Comparison of ENCODE assay signal across 1 cellular context in the genomic region with DNA sequence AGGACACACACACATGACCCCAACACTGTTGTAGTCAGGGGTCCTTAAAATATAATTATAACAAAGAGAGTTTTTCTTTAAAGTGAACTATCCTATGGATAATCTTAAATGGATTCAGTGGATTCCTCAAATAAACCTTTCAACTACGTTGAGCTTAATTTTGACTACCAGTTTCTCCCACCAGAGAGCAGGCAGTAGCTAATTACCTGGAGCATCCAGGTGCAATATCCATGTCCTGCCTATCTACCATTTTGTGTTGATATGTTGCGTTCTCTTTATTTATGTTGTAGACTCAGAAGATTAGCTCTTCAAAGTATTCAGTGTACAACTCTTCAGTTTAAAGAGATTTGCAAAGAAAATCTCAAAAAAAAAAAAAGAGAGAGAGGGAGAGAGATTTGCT.
TF ChIP-seq lines count a peak whose summit lies in the region.

No MANE protein-coding gene starts in this region.

TF ChIP-seq in H1, 55 proteins besides CTCF, POLR2A, EP300 and RAD21 (continued from another document):
- TF ChIP-seq, protein P1, sequence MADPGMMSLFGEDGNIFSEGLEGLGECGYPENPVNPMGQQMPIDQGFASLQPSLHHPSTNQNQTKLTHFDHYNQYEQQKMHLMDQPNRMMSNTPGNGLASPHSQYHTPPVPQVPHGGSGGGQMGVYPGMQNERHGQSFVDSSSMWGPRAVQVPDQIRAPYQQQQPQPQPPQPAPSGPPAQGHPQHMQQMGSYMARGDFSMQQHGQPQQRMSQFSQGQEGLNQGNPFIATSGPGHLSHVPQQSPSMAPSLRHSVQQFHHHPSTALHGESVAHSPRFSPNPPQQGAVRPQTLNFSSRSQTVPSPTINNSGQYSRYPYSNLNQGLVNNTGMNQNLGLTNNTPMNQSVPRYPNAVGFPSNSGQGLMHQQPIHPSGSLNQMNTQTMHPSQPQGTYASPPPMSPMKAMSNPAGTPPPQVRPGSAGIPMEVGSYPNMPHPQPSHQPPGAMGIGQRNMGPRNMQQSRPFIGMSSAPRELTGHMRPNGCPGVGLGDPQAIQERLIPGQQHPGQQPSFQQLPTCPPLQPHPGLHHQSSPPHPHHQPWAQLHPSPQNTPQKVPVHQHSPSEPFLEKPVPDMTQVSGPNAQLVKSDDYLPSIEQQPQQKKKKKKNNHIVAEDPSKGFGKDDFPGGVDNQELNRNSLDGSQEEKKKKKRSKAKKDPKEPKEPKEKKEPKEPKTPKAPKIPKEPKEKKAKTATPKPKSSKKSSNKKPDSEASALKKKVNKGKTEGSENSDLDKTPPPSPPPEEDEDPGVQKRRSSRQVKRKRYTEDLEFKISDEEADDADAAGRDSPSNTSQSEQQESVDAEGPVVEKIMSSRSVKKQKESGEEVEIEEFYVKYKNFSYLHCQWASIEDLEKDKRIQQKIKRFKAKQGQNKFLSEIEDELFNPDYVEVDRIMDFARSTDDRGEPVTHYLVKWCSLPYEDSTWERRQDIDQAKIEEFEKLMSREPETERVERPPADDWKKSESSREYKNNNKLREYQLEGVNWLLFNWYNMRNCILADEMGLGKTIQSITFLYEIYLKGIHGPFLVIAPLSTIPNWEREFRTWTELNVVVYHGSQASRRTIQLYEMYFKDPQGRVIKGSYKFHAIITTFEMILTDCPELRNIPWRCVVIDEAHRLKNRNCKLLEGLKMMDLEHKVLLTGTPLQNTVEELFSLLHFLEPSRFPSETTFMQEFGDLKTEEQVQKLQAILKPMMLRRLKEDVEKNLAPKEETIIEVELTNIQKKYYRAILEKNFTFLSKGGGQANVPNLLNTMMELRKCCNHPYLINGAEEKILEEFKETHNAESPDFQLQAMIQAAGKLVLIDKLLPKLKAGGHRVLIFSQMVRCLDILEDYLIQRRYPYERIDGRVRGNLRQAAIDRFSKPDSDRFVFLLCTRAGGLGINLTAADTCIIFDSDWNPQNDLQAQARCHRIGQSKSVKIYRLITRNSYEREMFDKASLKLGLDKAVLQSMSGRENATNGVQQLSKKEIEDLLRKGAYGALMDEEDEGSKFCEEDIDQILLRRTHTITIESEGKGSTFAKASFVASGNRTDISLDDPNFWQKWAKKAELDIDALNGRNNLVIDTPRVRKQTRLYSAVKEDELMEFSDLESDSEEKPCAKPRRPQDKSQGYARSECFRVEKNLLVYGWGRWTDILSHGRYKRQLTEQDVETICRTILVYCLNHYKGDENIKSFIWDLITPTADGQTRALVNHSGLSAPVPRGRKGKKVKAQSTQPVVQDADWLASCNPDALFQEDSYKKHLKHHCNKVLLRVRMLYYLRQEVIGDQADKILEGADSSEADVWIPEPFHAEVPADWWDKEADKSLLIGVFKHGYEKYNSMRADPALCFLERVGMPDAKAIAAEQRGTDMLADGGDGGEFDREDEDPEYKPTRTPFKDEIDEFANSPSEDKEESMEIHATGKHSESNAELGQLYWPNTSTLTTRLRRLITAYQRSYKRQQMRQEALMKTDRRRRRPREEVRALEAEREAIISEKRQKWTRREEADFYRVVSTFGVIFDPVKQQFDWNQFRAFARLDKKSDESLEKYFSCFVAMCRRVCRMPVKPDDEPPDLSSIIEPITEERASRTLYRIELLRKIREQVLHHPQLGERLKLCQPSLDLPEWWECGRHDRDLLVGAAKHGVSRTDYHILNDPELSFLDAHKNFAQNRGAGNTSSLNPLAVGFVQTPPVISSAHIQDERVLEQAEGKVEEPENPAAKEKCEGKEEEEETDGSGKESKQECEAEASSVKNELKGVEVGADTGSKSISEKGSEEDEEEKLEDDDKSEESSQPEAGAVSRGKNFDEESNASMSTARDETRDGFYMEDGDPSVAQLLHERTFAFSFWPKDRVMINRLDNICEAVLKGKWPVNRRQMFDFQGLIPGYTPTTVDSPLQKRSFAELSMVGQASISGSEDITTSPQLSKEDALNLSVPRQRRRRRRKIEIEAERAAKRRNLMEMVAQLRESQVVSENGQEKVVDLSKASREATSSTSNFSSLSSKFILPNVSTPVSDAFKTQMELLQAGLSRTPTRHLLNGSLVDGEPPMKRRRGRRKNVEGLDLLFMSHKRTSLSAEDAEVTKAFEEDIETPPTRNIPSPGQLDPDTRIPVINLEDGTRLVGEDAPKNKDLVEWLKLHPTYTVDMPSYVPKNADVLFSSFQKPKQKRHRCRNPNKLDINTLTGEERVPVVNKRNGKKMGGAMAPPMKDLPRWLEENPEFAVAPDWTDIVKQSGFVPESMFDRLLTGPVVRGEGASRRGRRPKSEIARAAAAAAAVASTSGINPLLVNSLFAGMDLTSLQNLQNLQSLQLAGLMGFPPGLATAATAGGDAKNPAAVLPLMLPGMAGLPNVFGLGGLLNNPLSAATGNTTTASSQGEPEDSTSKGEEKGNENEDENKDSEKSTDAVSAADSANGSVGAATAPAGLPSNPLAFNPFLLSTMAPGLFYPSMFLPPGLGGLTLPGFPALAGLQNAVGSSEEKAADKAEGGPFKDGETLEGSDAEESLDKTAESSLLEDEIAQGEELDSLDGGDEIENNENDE (IDR thresholded peaks at IDR 0.05; ENCODE audit: insufficient replicate concordance, low read length), result no peak
- TF ChIP-seq CHD1 (IDR thresholded peaks at IDR 0.05; ENCODE audit: low read depth, low read length) (no peak), YY1 (IDR thresholded peaks at IDR 0.05; ENCODE audit: low read depth, low read length) (peak; percentile 14; the same call in 1 of the 2 replicates)
TF ChIP-seq in H1: peak in this region for 1.
